9 cellular contexts compared by ENCODE assay signal in the genomic region with DNA sequence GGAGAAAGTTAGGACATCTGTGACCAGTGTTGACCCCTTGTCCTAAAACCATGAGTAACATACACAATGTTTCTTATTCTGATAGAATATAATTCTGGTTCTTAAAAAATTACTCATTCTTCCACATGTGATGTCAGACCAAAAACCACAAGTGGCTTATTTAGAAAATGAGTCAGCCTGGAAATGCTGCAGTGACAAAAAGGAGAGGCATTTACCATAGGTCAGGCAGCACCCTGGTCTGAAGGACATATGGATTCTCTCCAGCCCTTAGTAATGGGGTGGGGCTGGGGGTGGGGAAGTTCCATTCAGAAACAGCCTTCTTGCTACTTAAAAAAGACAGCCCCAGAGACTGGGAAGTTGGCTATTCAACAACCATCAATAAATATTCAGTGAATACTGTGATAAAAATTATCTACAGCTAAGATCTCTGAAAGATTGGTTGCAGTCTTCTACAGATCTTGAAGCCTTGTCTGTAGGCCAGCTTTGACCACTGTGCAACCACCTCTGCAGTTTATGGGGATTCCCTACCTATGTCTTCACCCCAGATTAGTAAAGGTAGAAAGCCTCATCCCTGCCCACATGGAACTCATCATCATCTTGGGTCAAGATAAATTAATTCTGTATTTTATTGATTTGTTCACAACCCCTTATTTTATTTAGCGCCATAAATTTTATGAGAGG. TPM values are rescaled to one million over a fixed set of nuclear protein-coding genes. Genes with fewer than 3 reads are reported as not detected.
DNase-seq lines count a peak whose midpoint lies in the region; ATAC-seq, FAIRE-seq and TF ChIP-seq lines count a peak whose summit lies in the region.
"Had no signal": no experiment of that assay in that cellular context is flagged by ENCODE, and none has a peak within 500 bp of the region (broad histone marks: within the 10 kb centered on the region; RNA-seq: fewer than 3 reads in every experiment).

No MANE protein-coding gene starts in this region.

- H3K9me3 ChIP-seq in MG63 (no peaks in the 10 kb centered on the region), astrocyte (ENCODE audit: insufficient read depth, low read depth, low read length) (no peaks in the 10 kb centered on the region)

- peaks cover 35% of the 10 kb centered on the region for H3K4me1 Mint-ChIP-seq in astrocyte (ENCODE audit: low read depth, unreplicated experiment)

- no peaks in the 10 kb centered on the region for H4K20me1 ChIP-seq in astrocyte (ENCODE audit: insufficient read depth, low read length)

- H3K4me3 ChIP-seq in MG63 (no peak overlapping the region), astrocyte (ENCODE audit: insufficient read depth, low read depth, low read length) (peak overlapping the region; percentile 25)

- no peak for TF ChIP-seq POLR2A in H54 (IDR thresholded peaks at IDR 0.05; ENCODE audit: low read depth, low read length)

- H3K27me3 Mint-ChIP-seq in astrocyte (ENCODE audit: low read depth, unreplicated experiment) = peaks cover 4% of the 10 kb centered on the region

- H3K27ac ChIP-seq in astrocyte (ENCODE audit: low read depth, low read length) = peak overlapping the region; percentile 89

- peak overlapping the region; percentile 96 for H3K27ac Mint-ChIP-seq in astrocyte (ENCODE audit: unreplicated experiment)

- H2AFZ ChIP-seq in astrocyte (ENCODE audit: low read depth, low read length) = no peak overlapping the region

- H3K36me3 ChIP-seq in MG63 (no peaks in the 10 kb centered on the region), astrocyte (ENCODE audit: insufficient read depth, low read length) (no peaks in the 10 kb centered on the region)

- peak overlapping the region; percentile 11 for H3K4me3 Mint-ChIP-seq in astrocyte (ENCODE audit: unreplicated experiment)

- no peaks in the 10 kb centered on the region for H3K79me2 ChIP-seq in astrocyte (ENCODE audit: insufficient read depth, low read length)

- peaks cover 32% of the 10 kb centered on the region for H3K4me1 ChIP-seq in astrocyte (ENCODE audit: insufficient read depth, low read length)

- H3K9ac ChIP-seq in astrocyte (ENCODE audit: low read length) = peak overlapping the region; percentile 53

- H3K36me3 Mint-ChIP-seq in astrocyte (ENCODE audit: low read depth, unreplicated experiment) = peaks cover 2% of the 10 kb centered on the region

- H3K4me2 ChIP-seq in astrocyte (ENCODE audit: low read length) = peak overlapping the region; percentile 77

- H3K9me3 Mint-ChIP-seq in astrocyte (ENCODE audit: unreplicated experiment) = peaks cover 4% of the 10 kb centered on the region

- FAIRE-seq in H54 (lab: Jason Lieb, UNC) = peak; percentile 58
- FAIRE-seq in astrocyte (lab: Jason Lieb, UNC) = peak; percentile 56

- peak; percentile 47 for ATAC-seq in GM18498 (IDR thresholded peaks at IDR 0.05; ENCODE audit: unreplicated experiment)
- no peak for ATAC-seq in HG02970 (IDR thresholded peaks at IDR 0.05; ENCODE audit: low FRiP score, unreplicated experiment)

- TF ChIP-seq CTCF in astrocyte (IDR thresholded peaks at IDR 0.05; ENCODE audit: insufficient read depth, low read depth, low read length) = no peak

- H3K27me3 ChIP-seq in MG63 = no peaks in the 10 kb centered on the region
- no peaks in the 10 kb centered on the region for H3K27me3 ChIP-seq in astrocyte (ENCODE audit: insufficient read depth, low read length)

- peak; percentile 45 for DNase-seq in H54 (ENCODE audit: insufficient read length, low spot score)
- DNase-seq in MG63 = peak; percentile 84
- DNase-seq in astrocyte (ENCODE audit: low read depth) = peak; percentile 99
- peak; percentile 51 for DNase-seq in mucosa of gallbladder (ENCODE audit: low spot score)
- no peak for DNase-seq in NCI-H2227 treated with DMSO at 0.1 percent for 48 hours (lab: John Stamatoyannopoulos, UW)
- DNase-seq in stimulated activated naive CD4-positive, alpha-beta T cell treated with Interleukin-2 at 50 U/mL for 16 hours (lab: John Stamatoyannopoulos, UW) = no peak

RNA-seq across cellular contexts. Expression of a gene that starts 34.9 kb away (rescaled TPM):
- 0.10 TPM in 1 of 2 replicates, not detected in the other for total RNA-seq in MG63 (2014; rRNA removed; shearing (Covaris generic); ENCODE audit: low replicate concordance)
- total RNA-seq in astrocyte = 2.0 and 2.9 TPM in 2 replicates
- total RNA-seq in mucosa of gallbladder = 3.7 TPM
- total RNA-seq: activated CD8-positive, alpha-beta memory T cell treated with anti-CD3 and anti-CD28 coated beads for 36 hours had no signal

Comparison
In these comparisons a context has a peak if more than half of its experiments do, and no peak if none do; other contexts are left out.
1. DNase-seq: peak in H54 (single experiment), MG63 (single experiment), astrocyte (single experiment) and mucosa of gallbladder (single experiment); none in NCI-H2227 treated with DMSO at 0.1 percent for 48 hours (single experiment) and stimulated activated naive CD4-positive, alpha-beta T cell treated with Interleukin-2 at 50 U/mL for 16 hours (single experiment).